In genomic region chr14:98754343-98755025, GRCh38 we compare ENCODE assay signal across 18 cellular contexts.
DNase-seq lines count a peak whose midpoint lies in the region; ATAC-seq lines count a peak whose summit lies in the region.
"Had no signal": no experiment of that assay in that cellular context is flagged by ENCODE, and none has a peak within 500 bp of the region (broad histone marks: within the 10 kb centered on the region; RNA-seq: fewer than 3 reads in every experiment).

No MANE protein-coding gene starts in this region.

- peaks cover 7% of the 10 kb centered on the region for H3K4me1 Mint-ChIP-seq in activated naive CD8-positive, alpha-beta T cell treated with anti-CD3 and anti-CD28 coated beads, Interleukin-2, amount 50 U/mL, for 24 hours
- peaks cover 8% of the 10 kb centered on the region for H3K4me1 Mint-ChIP-seq in activated naive CD8-positive, alpha-beta T cell treated with anti-CD3 and anti-CD28 coated beads for 36 hours

- no peaks in the 10 kb centered on the region for H3K27me3 Mint-ChIP-seq in activated naive CD8-positive, alpha-beta T cell treated with anti-CD3 and anti-CD28 coated beads, Interleukin-2, amount 50 U/mL, for 24 hours
- H3K27me3 Mint-ChIP-seq in activated naive CD8-positive, alpha-beta T cell treated with anti-CD3 and anti-CD28 coated beads for 36 hours = no peaks in the 10 kb centered on the region

- intact Hi-C loops in sciatic nerve (cut with DNase I) = no loop called here

- no peak for DNase-seq in activated naive CD8-positive, alpha-beta T cell treated with anti-CD3 and anti-CD28 coated beads, Interleukin-2, amount 50 U/mL, for 24 hours
- no peak for DNase-seq in activated naive CD8-positive, alpha-beta T cell treated with anti-CD3 and anti-CD28 coated beads for 36 hours
- DNase-seq in NOMO-1 treated with DMSO at 0.1 percent for 48 hours (lab: John Stamatoyannopoulos, UW; ENCODE audit: unreplicated experiment) (peak; percentile 92), cerebellum (ENCODE audit: low spot score) (peak; percentile 4), sciatic nerve (ENCODE audit: low spot score) (no peak), DMS 273 treated with DMSO at 0.1 percent for 48 hours (lab: John Stamatoyannopoulos, UW) (no peak), DMS153 (lab: John Stamatoyannopoulos, UW) (no peak)
- DNase-seq: activated naive CD4-positive, alpha-beta T cell; body of pancreas; CD8-positive, alpha-beta T cell; DMS79; left lung; NCI-H1694 treated with DMSO at 0.1 percent for 48 hours; sigmoid colon; stomach had no signal

- H3K27ac Mint-ChIP-seq in activated naive CD8-positive, alpha-beta T cell treated with anti-CD3 and anti-CD28 coated beads, Interleukin-2, amount 50 U/mL, for 24 hours = no peak overlapping the region
- H3K27ac Mint-ChIP-seq in activated naive CD8-positive, alpha-beta T cell treated with anti-CD3 and anti-CD28 coated beads for 36 hours = no peak overlapping the region
- H3K27ac Mint-ChIP-seq: CD8-positive, alpha-beta T cell; GM23338; type B pancreatic cell had no signal

- peak; percentile 43 for ATAC-seq in activated naive CD8-positive, alpha-beta T cell treated with anti-CD3 and anti-CD28 coated beads, Interleukin-2, amount 50 U/mL, for 24 hours
- ATAC-seq in sciatic nerve (peak; percentile 62), GM21528 (IDR thresholded peaks at IDR 0.05; ENCODE audit: low FRiP score, unreplicated experiment) (no peak)
- ATAC-seq: body of pancreas; CD8-positive, alpha-beta T cell; GM23338; left lung had no signal

- H3K9me3 Mint-ChIP-seq in activated naive CD8-positive, alpha-beta T cell treated with anti-CD3 and anti-CD28 coated beads, Interleukin-2, amount 50 U/mL, for 24 hours = peaks cover 14% of the 10 kb centered on the region
- H3K9me3 Mint-ChIP-seq in activated naive CD8-positive, alpha-beta T cell treated with anti-CD3 and anti-CD28 coated beads for 36 hours = peaks cover 11% of the 10 kb centered on the region

- no peak overlapping the region for H3K4me3 Mint-ChIP-seq in activated naive CD8-positive, alpha-beta T cell treated with anti-CD3 and anti-CD28 coated beads, Interleukin-2, amount 50 U/mL, for 24 hours
- no peak overlapping the region for H3K4me3 Mint-ChIP-seq in activated naive CD8-positive, alpha-beta T cell treated with anti-CD3 and anti-CD28 coated beads for 36 hours
- H3K4me3 Mint-ChIP-seq: CD8-positive, alpha-beta T cell; GM23338; type B pancreatic cell had no signal

- peaks cover 8% of the 10 kb centered on the region for H3K36me3 Mint-ChIP-seq in activated naive CD8-positive, alpha-beta T cell treated with anti-CD3 and anti-CD28 coated beads, Interleukin-2, amount 50 U/mL, for 24 hours (ENCODE audit: low read depth)
- H3K36me3 Mint-ChIP-seq in activated naive CD8-positive, alpha-beta T cell treated with anti-CD3 and anti-CD28 coated beads for 36 hours = peaks cover under 1% of the 10 kb centered on the region
- H3K36me3 Mint-ChIP-seq: CD8-positive, alpha-beta T cell; type B pancreatic cell had no signal

Comparison
In these comparisons a context has a peak if more than half of its experiments do, and no peak if none do; other contexts are left out.
1. DNase-seq: peak in NOMO-1 treated with DMSO at 0.1 percent for 48 hours (single experiment) and cerebellum (single experiment); none in activated naive CD8-positive, alpha-beta T cell treated with anti-CD3 and anti-CD28 coated beads, Interleukin-2, amount 50 U/mL, for 24 hours (single experiment), activated naive CD8-positive, alpha-beta T cell treated with anti-CD3 and anti-CD28 coated beads for 36 hours (single experiment), sciatic nerve (single experiment), DMS 273 treated with DMSO at 0.1 percent for 48 hours (single experiment) and DMS153 (single experiment).